ENCODE assay signal across 24 cellular contexts in genomic region chr1:24778141-24778540, GRCh38.
"Had no signal": no experiment of that assay in that cellular context is flagged by ENCODE, and none has a peak within 500 bp of the region (broad histone marks: within the 10 kb centered on the region; RNA-seq: fewer than 3 reads in every experiment).

No MANE protein-coding gene starts in this region.

- H3K4me1 ChIP-seq: foreskin keratinocyte, pancreas, testis had no signal

- FAIRE-seq: colon, kidney, pancreas had no signal

- H3K4me3 Mint-ChIP-seq: immature natural killer cell; memory B cell; mesothelial cell of epicardium; natural killer cell; neural progenitor cell; stimulated activated naive B cell treated with anti-CD40 and anti-IgM and Interleukin-4, amounts not matched to agents 10 μg/mL and 1 μg/mL and 100 μg/mL, for 72 hours; stimulated activated naive CD8-positive, alpha-beta T cell treated with anti-CD3 and anti-CD28 coated beads, Interleukin-15, amount 100 ng/mL, for 72 hours had no signal

- H3K27ac ChIP-seq: foreskin keratinocyte, lower lobe of right lung, neural progenitor cell, pancreas, spleen had no signal

- H3K4me3 ChIP-seq: left ventricle myocardium inferior, lower lobe of right lung, neural progenitor cell, pancreas, spleen, testis, transverse colon had no signal

- H2AFZ ChIP-seq: neural progenitor cell had no signal

- H3K9me3 Mint-ChIP-seq: immature natural killer cell; memory B cell; mesothelial cell of epicardium; natural killer cell; neural progenitor cell; stimulated activated naive CD8-positive, alpha-beta T cell treated with anti-CD3 and anti-CD28 coated beads, Interleukin-15, amount 100 ng/mL, for 72 hours had no signal

- H3K27me3 ChIP-seq: foreskin keratinocyte, neural progenitor cell, pancreas, spleen, testis, transverse colon had no signal

- H3K36me3 Mint-ChIP-seq: immature natural killer cell, natural killer cell had no signal

- H3K9ac ChIP-seq: neural progenitor cell had no signal

- H3K36me3 ChIP-seq: left ventricle myocardium inferior, lower lobe of right lung, neural progenitor cell, pancreas, spleen, transverse colon had no signal

- H3K4me2 ChIP-seq: neural progenitor cell had no signal

- DNase-seq: dermis blood vessel endothelial cell; foreskin keratinocyte; immature natural killer cell; kidney; left cardiac atrium; left ventricle myocardium inferior; lower lobe of right lung; natural killer cell; occipital lobe; pancreas; right cardiac atrium; spleen; stimulated activated CD4-positive, alpha-beta T cell treated with anti-CD3 and anti-CD28 coated beads, Interleukin-15, amount 100 ng/mL, for 24 hours; stimulated activated CD4-positive, alpha-beta T cell treated with anti-CD3 and anti-CD28 coated beads, Interleukin-1b, Interleukin-23, amount 100 ng/mL, for 48 hours; stimulated activated CD4-positive, alpha-beta T cell treated with anti-CD3 and anti-CD28 coated beads, Interleukin-4, amount 100 ng/mL, for 24 hours; stimulated activated naive B cell treated with anti-CD40 and anti-IgM and Interleukin-4, amounts not matched to agents 10 μg/mL and 1 μg/mL and 100 μg/mL, for 72 hours; stimulated activated naive CD8-positive, alpha-beta T cell treated with anti-CD3 and anti-CD28 coated beads, Interleukin-15, amount 100 ng/mL, for 72 hours; testis; transverse colon had no signal

- H3K27ac Mint-ChIP-seq: immature natural killer cell; memory B cell; natural killer cell; neural progenitor cell; progenitor cell of endocrine pancreas; stimulated activated naive B cell treated with anti-CD40 and anti-IgM and Interleukin-4, amounts not matched to agents 10 μg/mL and 1 μg/mL and 100 μg/mL, for 72 hours had no signal

- H3K4me1 Mint-ChIP-seq: immature natural killer cell; natural killer cell; stimulated activated naive CD8-positive, alpha-beta T cell treated with anti-CD3 and anti-CD28 coated beads, Interleukin-15, amount 100 ng/mL, for 72 hours had no signal

- H3K9me3 ChIP-seq: left ventricle myocardium inferior, lower lobe of right lung, pancreas, spleen, testis, transverse colon had no signal

- ATAC-seq: foreskin keratinocyte; left cardiac atrium; lower lobe of right lung; natural killer cell; pancreas; right cardiac atrium; stimulated activated naive B cell treated with anti-CD40 and anti-IgM and Interleukin-4, amounts not matched to agents 10 μg/mL and 1 μg/mL and 100 μg/mL, for 72 hours; stimulated activated naive CD8-positive, alpha-beta T cell treated with anti-CD3 and anti-CD28 coated beads, Interleukin-15, amount 100 ng/mL, for 72 hours had no signal

- H3K27me3 Mint-ChIP-seq: memory B cell; progenitor cell of endocrine pancreas; stimulated activated naive B cell treated with anti-CD40 and anti-IgM and Interleukin-4, amounts not matched to agents 10 μg/mL and 1 μg/mL and 100 μg/mL, for 72 hours; stimulated activated naive CD8-positive, alpha-beta T cell treated with anti-CD3 and anti-CD28 coated beads, Interleukin-15, amount 100 ng/mL, for 72 hours had no signal
